Comparison of ENCODE assay signal across 14 cellular contexts in the genomic region with DNA sequence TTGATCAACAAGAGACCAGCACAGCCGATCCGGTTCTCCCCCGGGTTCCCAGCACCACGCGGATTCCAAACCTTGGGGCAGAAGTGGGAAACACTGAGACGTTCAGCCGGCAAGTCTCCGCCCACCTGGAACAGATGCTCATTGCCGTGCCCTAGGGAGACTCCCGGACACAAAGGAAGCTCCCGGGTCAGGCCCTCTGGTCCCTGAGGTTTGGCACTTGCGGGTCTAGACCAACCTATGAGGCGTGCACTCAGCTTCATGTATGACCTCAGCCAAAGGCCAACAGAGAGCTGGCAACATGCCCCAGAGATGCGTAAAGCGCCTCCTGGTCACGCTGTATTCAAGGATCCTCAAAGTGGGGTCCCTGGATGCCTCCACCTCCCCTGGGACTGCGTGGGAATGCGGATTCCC. TPM values are rescaled to one million over a fixed set of nuclear protein-coding genes. Genes with fewer than 3 reads are reported as not detected.
DNase-seq lines count a peak whose midpoint lies in the region; ATAC-seq and TF ChIP-seq lines count a peak whose summit lies in the region.
"Had no signal": no experiment of that assay in that cellular context is flagged by ENCODE, and none has a peak within 500 bp of the region (broad histone marks: within the 10 kb centered on the region; RNA-seq: fewer than 3 reads in every experiment).

No MANE protein-coding gene starts in this region.

- H4K20me1 ChIP-seq in BLaER1 treated with 17β-estradiol and CSF1 and Interleukin-3, amounts not matched to agents 10 nM and 100 nM: peaks cover 0 to 17% (median 4%) of the 10 kb centered on the region in 11 experiments; a peak in 11 of 22 replicates
- H4K20me1 ChIP-seq in osteoblast (ENCODE audit: insufficient read depth, low read length): no peaks in the 10 kb centered on the region

- H3K4me2 ChIP-seq in BLaER1 treated with 17β-estradiol and CSF1 and Interleukin-3, amounts not matched to agents 10 nM and 100 nM: peak overlapping the region in 9 of 11 experiments; percentile 51 to 80 (median 74); a peak in 16 of 22 replicates
- no peak overlapping the region for H3K4me2 ChIP-seq in osteoblast (ENCODE audit: insufficient read depth, low read length)

- no peak overlapping the region for H3K9ac ChIP-seq in BLaER1 treated with 17β-estradiol and CSF1 and Interleukin-3, amounts not matched to agents 10 nM and 100 nM

- no peaks in the 10 kb centered on the region for H3K36me3 ChIP-seq in BLaER1 treated with 17β-estradiol and CSF1 and Interleukin-3, amounts not matched to agents 10 nM and 100 nM
- H3K36me3 ChIP-seq in osteoblast (ENCODE audit: insufficient read depth, low read length): no peaks in the 10 kb centered on the region
- H3K36me3 ChIP-seq: pancreas, tibial nerve had no signal

- no peak overlapping the region for H3K4me3 ChIP-seq in BLaER1 treated with 17β-estradiol and CSF1 and Interleukin-3, amounts not matched to agents 10 nM and 100 nM
- H3K4me3 ChIP-seq in GM08714 (ENCODE audit: low read length): peak overlapping the region; percentile 28; the same call in 1 of the 2 replicates
- H3K4me3 ChIP-seq in dorsolateral prefrontal cortex: peak overlapping the region in 58 of 59 donors; percentile 39 to 73 (median 62)
- H3K4me3 ChIP-seq in osteoblast (ENCODE audit: insufficient read depth, low read length): no peak overlapping the region
- H3K4me3 ChIP-seq: body of pancreas had no signal

- no peak overlapping the region for H2AFZ ChIP-seq in osteoblast (ENCODE audit: low read length)

- no peaks in the 10 kb centered on the region for H3K79me2 ChIP-seq in osteoblast (ENCODE audit: insufficient read depth, low read length)

- ATAC-seq in HG03045 (IDR thresholded peaks at IDR 0.05; ENCODE audit: unreplicated experiment): no peak
- ATAC-seq: body of pancreas, PC-3 had no signal

- intact Hi-C loops in dorsolateral prefrontal cortex (cut with DNase I): loop anchor here in 1 of 2 donors (10.0 kb wide), 1 partner anchor 239 kb away; no protein-coding TSS in a partner anchor

- no peak overlapping the region for H3K27ac ChIP-seq in BLaER1 treated with 17β-estradiol and CSF1 and Interleukin-3, amounts not matched to agents 10 nM and 100 nM
- H3K27ac ChIP-seq in dorsolateral prefrontal cortex (peak overlapping the region in 11 of 59 donors; percentile 11 to 85 (median 33)), osteoblast (ENCODE audit: low read depth, low read length) (no peak overlapping the region)
- H3K27ac ChIP-seq: body of pancreas, pancreas had no signal

- peaks cover 8 to 12% (median 10%) of the 10 kb centered on the region in 11 experiments; a peak in 21 of 22 replicates for H3K9me3 ChIP-seq in BLaER1 treated with 17β-estradiol and CSF1 and Interleukin-3, amounts not matched to agents 10 nM and 100 nM (replicated peaks in 1 of 11)
- no peaks in the 10 kb centered on the region for H3K9me3 ChIP-seq in osteoblast (ENCODE audit: low read depth, low read length)
- H3K9me3 ChIP-seq: pancreas had no signal

- TF ChIP-seq CTCF in dorsolateral prefrontal cortex (IDR thresholded peaks at IDR 0.05 in 54 of 56, conservative IDR thresholded peaks at IDR 0.05 in 2 of 56; ENCODE audit: low read depth in 1 of 56, partially characterized antibody in 56 of 56) (no peak), osteoblast (IDR thresholded peaks at IDR 0.05; ENCODE audit: extremely low read depth, low read depth, low read length) (no peak)

- DNase-seq in dorsolateral prefrontal cortex (peak in 3 of 10 donors; percentile 32 to 69 (median 44)), osteoblast (ENCODE audit: insufficient read length, low spot score, missing footprints) (peak; percentile 38), NCI-H69 (lab: John Stamatoyannopoulos, UW) (no peak), NCI-H510A treated with DMSO at 0.1 percent for 48 hours (lab: John Stamatoyannopoulos, UW) (no peak), GM03348 (ENCODE audit: low spot score) (no peak)
- DNase-seq: Calu3; PC-3; stimulated activated CD4-positive, alpha-beta T cell treated with anti-CD3 and anti-CD28 coated beads, Interleukin-4, amount 100 ng/mL, for 4 hours had no signal

- H3K27me3 ChIP-seq in BLaER1 treated with 17β-estradiol and CSF1 and Interleukin-3, amounts not matched to agents 10 nM and 100 nM: peaks cover 49 to 60% (median 55%) of the 10 kb centered on the region in 11 experiments
- peaks cover 0 to 34% (median 9%) of the 10 kb centered on the region in 45 donors for H3K27me3 ChIP-seq in dorsolateral prefrontal cortex
- no peaks in the 10 kb centered on the region for H3K27me3 ChIP-seq in osteoblast (ENCODE audit: insufficient read depth, low read length)

- peaks cover 14 to 41% (median 35%) of the 10 kb centered on the region in 10 experiments; a peak in 18 of 20 replicates for H3K4me1 ChIP-seq in BLaER1 treated with 17β-estradiol and CSF1 and Interleukin-3, amounts not matched to agents 10 nM and 100 nM
- no peaks in the 10 kb centered on the region for H3K4me1 ChIP-seq in osteoblast (ENCODE audit: insufficient read depth, low read length)
- H3K4me1 ChIP-seq: pancreas had no signal

RNA-seq across cellular contexts. Expression of gene RIMBP2, which starts 2.5 kb away (rescaled TPM):
- total RNA-seq in dorsolateral prefrontal cortex (100 to 1,000 TPM in 26 of 120 experiments, 10 to 100 TPM in 94; 26.8 to 136 (median 82.0) TPM), osteoblast (not detected in 2 replicates)
- total RNA-seq: PC-3 had no signal

Comparison
In these comparisons a context has a peak if more than half of its experiments do, and no peak if none do; other contexts are left out.
1. H3K4me3 ChIP-seq: peak in GM08714 (single experiment) and dorsolateral prefrontal cortex (58 of 59); none in BLaER1 treated with 17β-estradiol and CSF1 and Interleukin-3, amounts not matched to agents 10 nM and 100 nM (0 of 10) and osteoblast (single experiment).
2. RNA of gene RIMBP2, which starts 2.5 kb away (total RNA-seq): 26.8 to 136 TPM in dorsolateral prefrontal cortex; not detected in osteoblast; every median in the first group is over 10 times any median in the second.